In the genomic region with DNA sequence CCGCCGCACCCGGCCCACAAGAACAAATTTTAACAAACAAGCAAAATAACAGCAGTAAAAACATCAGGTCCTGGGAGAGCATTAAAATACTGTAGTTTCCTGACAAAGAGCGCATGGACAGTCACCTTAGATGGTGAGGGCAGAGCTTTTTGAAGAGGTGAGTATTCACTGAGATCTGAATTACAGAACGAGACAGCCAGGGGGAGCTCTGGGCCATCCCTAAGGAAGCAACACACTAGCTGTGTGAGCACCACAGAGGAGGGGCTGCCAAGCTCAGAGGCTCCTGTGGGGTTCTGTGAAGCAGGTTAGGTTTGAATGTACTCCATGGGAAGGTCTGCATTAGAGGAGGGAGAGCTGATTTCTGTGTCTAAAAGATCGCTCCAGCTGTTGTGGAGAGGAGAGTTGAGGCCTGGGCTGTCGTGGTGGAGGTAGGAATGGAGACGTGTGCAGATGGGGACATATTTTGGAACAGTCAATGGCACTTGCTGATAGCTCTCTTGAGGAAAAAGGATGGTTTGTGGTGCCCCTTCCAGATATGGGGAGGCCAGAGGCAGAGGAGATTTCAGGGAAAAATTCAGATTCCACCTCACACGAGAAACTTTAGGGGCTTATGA, we compare ENCODE assay signal across 9 cellular contexts.
DNase-seq lines count a peak whose midpoint lies in the region; ATAC-seq and TF ChIP-seq lines count a peak whose summit lies in the region.
"Had no signal": no experiment of that assay in that cellular context is flagged by ENCODE, and none has a peak within 500 bp of the region (broad histone marks: within the 10 kb centered on the region; RNA-seq: fewer than 3 reads in every experiment).

No MANE protein-coding gene starts in this region.

- H3K27ac Mint-ChIP-seq in GM23338 (no peak overlapping the region), endothelial cell (ENCODE audit: unreplicated experiment) (peak overlapping the region; percentile 49), naive B cell (peak overlapping the region in 5 of 6 donors; percentile 21 to 71 (median 39))

- H3F3A ChIP-seq in GM23338 (replicated peaks; ENCODE audit: low read depth) = no peaks in the 10 kb centered on the region

- H3K4me3 Mint-ChIP-seq in GM23338 (no peak overlapping the region), endothelial cell (ENCODE audit: unreplicated experiment) (no peak overlapping the region), naive B cell (no peak overlapping the region)

- H3K27me3 Mint-ChIP-seq in GM23338 (ENCODE audit: insufficient read depth, low read depth, poor library complexity) (peaks cover 5% of the 10 kb centered on the region), endothelial cell (ENCODE audit: unreplicated experiment) (no peaks in the 10 kb centered on the region), naive B cell (no peaks in the 10 kb centered on the region)

- H2AFZ ChIP-seq in GM23338 = no peak overlapping the region

- ATAC-seq in GM23338 (peak; percentile 100), naive B cell (ENCODE audit: low read depth in 2 of 2) (peak; percentile 80 to 84), HG02970 (IDR thresholded peaks at IDR 0.05; ENCODE audit: low FRiP score, unreplicated experiment) (no peak)

- no peaks in the 10 kb centered on the region for H3K79me2 ChIP-seq in GM23338 (replicated peaks; ENCODE audit: insufficient read depth)

- H3K36me3 Mint-ChIP-seq in GM23338 (ENCODE audit: low read depth) (peaks cover 13% of the 10 kb centered on the region), endothelial cell (ENCODE audit: low read depth, unreplicated experiment) (peaks cover 23% of the 10 kb centered on the region), naive B cell (peaks cover 26 to 27% of the 10 kb centered on the region in 2 donors)

- no peaks in the 10 kb centered on the region for H3K9me3 Mint-ChIP-seq in GM23338
- H3K9me3 Mint-ChIP-seq in endothelial cell (ENCODE audit: unreplicated experiment) = no peaks in the 10 kb centered on the region
- no peaks in the 10 kb centered on the region for H3K9me3 Mint-ChIP-seq in naive B cell

- H3K4me1 ChIP-seq in GM23338 (ENCODE audit: insufficient read depth) = no peaks in the 10 kb centered on the region

- H3K4me1 Mint-ChIP-seq in GM23338 (peaks cover 3% of the 10 kb centered on the region; the same call in 2 of the 3 replicates), endothelial cell (ENCODE audit: unreplicated experiment) (peaks cover 6% of the 10 kb centered on the region), naive B cell (peaks cover 0 to 4% (median 3%) of the 10 kb centered on the region in 3 donors)

- H4K20me1 ChIP-seq in GM23338 (replicated peaks; ENCODE audit: insufficient read depth) = no peaks in the 10 kb centered on the region

- DNase-seq in Ammon's horn (ENCODE audit: low spot score) = peak; percentile 74
- DNase-seq in GM23338 (ENCODE audit: low spot score) = peak; percentile 94
- peak; percentile 76 for DNase-seq in NCI-H510A treated with DMSO at 0.1 percent for 48 hours (lab: John Stamatoyannopoulos, UW)
- DNase-seq in activated CD4-positive, alpha-beta T cell treated with anti-CD3 and anti-CD28 coated beads, Interleukin-2, amount 50 U/mL, for 48 hours = peak; percentile 56 to 68
- peak; percentile 64 for DNase-seq in endothelial cell (ENCODE audit: low spot score)
- peak; percentile 40 for DNase-seq in naive B cell
- peak; percentile 78 for DNase-seq in superior temporal gyrus (ENCODE audit: extremely low spot score)

- H3K36me3 ChIP-seq in GM23338 (ENCODE audit: insufficient read depth) = peaks cover 10% of the 10 kb centered on the region

- no peak overlapping the region for H3K4me2 ChIP-seq in GM23338

- H3K9me2 ChIP-seq in GM23338 (ENCODE audit: insufficient read depth) = no peaks in the 10 kb centered on the region

- no peak overlapping the region for H3K4me3 ChIP-seq in GM23338
- H3K4me3 ChIP-seq: skin epidermis had no signal

- H3K27ac ChIP-seq in GM23338 (ENCODE audit: low read depth) = no peak overlapping the region
- H3K27ac ChIP-seq: skin epidermis had no signal

- TF ChIP-seq CTCF in GM23338 (conservative IDR thresholded peaks at IDR 0.05; ENCODE audit: low read depth in 2 of 2) (peak; percentile 79 to 92), endothelial cell (IDR thresholded peaks at IDR 0.05; ENCODE audit: unreplicated experiment) (peak; percentile 42)

- H3K27me3 ChIP-seq in GM23338 (ENCODE audit: insufficient read depth) = no peaks in the 10 kb centered on the region

TF ChIP-seq in GM23338, 12 proteins besides CTCF, POLR2A, EP300 and RAD21 (continues in another document):
- TF ChIP-seq EZH2 (IDR thresholded peaks at IDR 0.05; ENCODE audit: low read depth, unreplicated experiment) = no peak
- no peak for TF ChIP-seq POLR2AphosphoS5 (IDR thresholded peaks at IDR 0.05; ENCODE audit: low read depth)
- no peak for TF ChIP-seq STAT1 (IDR thresholded peaks at IDR 0.05; ENCODE audit: unreplicated experiment)
- TF ChIP-seq ZNF331 (CRISPR knock-in tag; IDR thresholded peaks at IDR 0.05; ENCODE audit: low read depth) = no peak
- TF ChIP-seq ETS1 (IDR thresholded peaks at IDR 0.05) = no peak
- TF ChIP-seq, protein P1, sequence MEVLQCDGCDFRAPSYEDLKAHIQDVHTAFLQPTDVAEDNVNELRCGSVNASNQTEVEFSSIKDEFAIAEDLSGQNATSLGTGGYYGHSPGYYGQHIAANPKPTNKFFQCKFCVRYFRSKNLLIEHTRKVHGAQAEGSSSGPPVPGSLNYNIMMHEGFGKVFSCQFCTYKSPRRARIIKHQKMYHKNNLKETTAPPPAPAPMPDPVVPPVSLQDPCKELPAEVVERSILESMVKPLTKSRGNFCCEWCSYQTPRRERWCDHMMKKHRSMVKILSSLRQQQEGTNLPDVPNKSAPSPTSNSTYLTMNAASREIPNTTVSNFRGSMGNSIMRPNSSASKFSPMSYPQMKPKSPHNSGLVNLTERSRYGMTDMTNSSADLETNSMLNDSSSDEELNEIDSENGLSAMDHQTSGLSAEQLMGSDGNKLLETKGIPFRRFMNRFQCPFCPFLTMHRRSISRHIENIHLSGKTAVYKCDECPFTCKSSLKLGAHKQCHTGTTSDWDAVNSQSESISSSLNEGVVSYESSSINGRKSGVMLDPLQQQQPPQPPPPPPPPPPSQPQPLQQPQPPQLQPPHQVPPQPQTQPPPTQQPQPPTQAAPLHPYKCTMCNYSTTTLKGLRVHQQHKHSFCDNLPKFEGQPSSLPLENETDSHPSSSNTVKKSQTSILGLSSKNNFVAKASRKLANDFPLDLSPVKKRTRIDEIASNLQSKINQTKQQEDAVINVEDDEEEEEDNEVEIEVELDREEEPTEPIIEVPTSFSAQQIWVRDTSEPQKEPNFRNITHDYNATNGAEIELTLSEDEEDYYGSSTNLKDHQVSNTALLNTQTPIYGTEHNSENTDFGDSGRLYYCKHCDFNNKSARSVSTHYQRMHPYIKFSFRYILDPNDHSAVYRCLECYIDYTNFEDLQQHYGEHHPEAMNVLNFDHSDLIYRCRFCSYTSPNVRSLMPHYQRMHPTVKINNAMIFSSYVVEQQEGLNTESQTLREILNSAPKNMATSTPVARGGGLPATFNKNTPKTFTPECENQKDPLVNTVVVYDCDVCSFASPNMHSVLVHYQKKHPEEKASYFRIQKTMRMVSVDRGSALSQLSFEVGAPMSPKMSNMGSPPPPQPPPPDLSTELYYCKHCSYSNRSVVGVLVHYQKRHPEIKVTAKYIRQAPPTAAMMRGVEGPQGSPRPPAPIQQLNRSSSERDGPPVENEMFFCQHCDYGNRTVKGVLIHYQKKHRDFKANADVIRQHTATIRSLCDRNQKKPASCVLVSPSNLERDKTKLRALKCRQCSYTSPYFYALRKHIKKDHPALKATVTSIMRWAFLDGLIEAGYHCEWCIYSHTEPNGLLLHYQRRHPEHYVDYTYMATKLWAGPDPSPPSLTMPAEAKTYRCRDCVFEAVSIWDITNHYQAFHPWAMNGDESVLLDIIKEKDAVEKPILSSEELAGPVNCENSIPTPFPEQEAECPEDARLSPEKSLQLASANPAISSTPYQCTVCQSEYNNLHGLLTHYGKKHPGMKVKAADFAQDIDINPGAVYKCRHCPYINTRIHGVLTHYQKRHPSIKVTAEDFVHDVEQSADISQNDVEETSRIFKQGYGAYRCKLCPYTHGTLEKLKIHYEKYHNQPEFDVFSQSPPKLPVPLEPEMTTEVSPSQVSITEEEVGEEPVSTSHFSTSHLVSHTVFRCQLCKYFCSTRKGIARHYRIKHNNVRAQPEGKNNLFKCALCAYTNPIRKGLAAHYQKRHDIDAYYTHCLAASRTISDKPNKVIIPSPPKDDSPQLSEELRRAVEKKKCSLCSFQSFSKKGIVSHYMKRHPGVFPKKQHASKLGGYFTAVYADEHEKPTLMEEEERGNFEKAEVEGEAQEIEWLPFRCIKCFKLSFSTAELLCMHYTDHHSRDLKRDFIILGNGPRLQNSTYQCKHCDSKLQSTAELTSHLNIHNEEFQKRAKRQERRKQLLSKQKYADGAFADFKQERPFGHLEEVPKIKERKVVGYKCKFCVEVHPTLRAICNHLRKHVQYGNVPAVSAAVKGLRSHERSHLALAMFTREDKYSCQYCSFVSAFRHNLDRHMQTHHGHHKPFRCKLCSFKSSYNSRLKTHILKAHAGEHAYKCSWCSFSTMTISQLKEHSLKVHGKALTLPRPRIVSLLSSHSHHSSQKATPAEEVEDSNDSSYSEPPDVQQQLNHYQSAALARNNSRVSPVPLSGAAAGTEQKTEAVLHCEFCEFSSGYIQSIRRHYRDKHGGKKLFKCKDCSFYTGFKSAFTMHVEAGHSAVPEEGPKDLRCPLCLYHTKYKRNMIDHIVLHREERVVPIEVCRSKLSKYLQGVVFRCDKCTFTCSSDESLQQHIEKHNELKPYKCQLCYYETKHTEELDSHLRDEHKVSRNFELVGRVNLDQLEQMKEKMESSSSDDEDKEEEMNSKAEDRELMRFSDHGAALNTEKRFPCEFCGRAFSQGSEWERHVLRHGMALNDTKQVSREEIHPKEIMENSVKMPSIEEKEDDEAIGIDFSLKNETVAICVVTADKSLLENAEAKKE (CRISPR knock-in tag; IDR thresholded peaks at IDR 0.05) = no peak
- no peak for TF ChIP-seq ZNF114 (CRISPR knock-in tag; IDR thresholded peaks at IDR 0.05)
- no peak for TF ChIP-seq JUNB (IDR thresholded peaks at IDR 0.05; ENCODE audit: unreplicated experiment)
- no peak for TF ChIP-seq EZH2phosphoT487 (IDR thresholded peaks at IDR 0.05; ENCODE audit: unreplicated experiment)
- no peak for TF ChIP-seq NANOG (IDR thresholded peaks at IDR 0.05; ENCODE audit: borderline replicate concordance)
- TF ChIP-seq CREB1 (CRISPR knock-in tag; IDR thresholded peaks at IDR 0.05; ENCODE audit: low read depth) = no peak

Comparison
In these comparisons a context has a peak if more than half of its experiments do, and no peak if none do; other contexts are left out.
1. DNase-seq: peak in every context shown above with its lines; median percentile 94 in GM23338; 78 in superior temporal gyrus; 76 in NCI-H510A treated with DMSO at 0.1 percent for 48 hours; 74 in Ammon's horn; 64 in endothelial cell; 62 in activated CD4-positive, alpha-beta T cell treated with anti-CD3 and anti-CD28 coated beads, Interleukin-2, amount 50 U/mL, for 48 hours; 40 in naive B cell.